ENCODE assay signal across 32 cellular contexts in genomic region chr15:55764398-55764797, GRCh38. TPM values are rescaled to one million over a fixed set of nuclear protein-coding genes. Genes with fewer than 3 reads are reported as not detected.
"Had no signal": no experiment of that assay in that cellular context is flagged by ENCODE, and none has a peak within 500 bp of the region (broad histone marks: within the 10 kb centered on the region; RNA-seq: fewer than 3 reads in every experiment).

No MANE protein-coding gene starts in this region.

- H3K27ac ChIP-seq: colonic mucosa, epithelial cell of prostate, esophagus squamous epithelium, lower lobe of right lung, neural progenitor cell, parathyroid adenoma, psoas muscle, stomach, thyroid gland, upper lobe of left lung, vagina, WERI-Rb-1 had no signal

- H3K9me3 ChIP-seq: colonic mucosa, esophagus squamous epithelium, lower lobe of right lung, psoas muscle, stomach, thyroid gland, upper lobe of left lung, vagina had no signal

- H2AFZ ChIP-seq: neural progenitor cell, parathyroid adenoma had no signal

- H3K27me3 ChIP-seq: colonic mucosa, esophagus squamous epithelium, neural progenitor cell, stomach, thyroid gland, upper lobe of left lung, vagina had no signal

- H3K4me3 ChIP-seq: colonic mucosa, esophagus squamous epithelium, lower lobe of right lung, neural progenitor cell, psoas muscle, smooth muscle cell, stomach, thyroid gland, upper lobe of left lung, vagina had no signal

- H3K79me2 ChIP-seq: parathyroid adenoma had no signal

- DNase-seq: activated CD4-positive, alpha-beta memory T cell treated with anti-CD3 and anti-CD28 coated beads for 36 hours; activated CD4-positive, alpha-beta T cell treated with anti-CD3 and anti-CD28 coated beads, Interleukin-2, amount 10 ng/mL, durations not matched to agents 24 days and 14 days; activated CD4-positive, CD25-positive, alpha-beta regulatory T cell treated with anti-CD3 and anti-CD28 coated beads, Interleukin-2, amount 50 U/mL, for 72 hours; activated CD8-positive, alpha-beta memory T cell treated with anti-CD3 and anti-CD28 coated beads, Interleukin-2, amount 50 U/mL, for 4 hours; activated T-cell treated with anti-CD3 and anti-CD28 coated beads, Interleukin-2, amount 50 U/mL, for 24 hours; anterior cingulate cortex; colonic mucosa; effector CD8-positive, alpha-beta T cell; esophagus squamous epithelium; immature natural killer cell; lower lobe of right lung; mesenchymal stem cell; natural killer cell; occipital lobe; psoas muscle; stimulated activated CD4-positive, alpha-beta T cell treated with anti-CD3 and anti-CD28 coated beads, Interleukin-1b, Interleukin-23, amount 100 ng/mL, for 48 hours; stimulated activated naive B cell treated with anti-CD40 and anti-IgM and Interleukin-4, amounts not matched to agents 10 μg/mL and 1 μg/mL and 100 μg/mL, for 72 hours; stomach; T-helper 17 cell; T1000; thyroid gland; upper lobe of left lung; WERI-Rb-1 had no signal

- H3K4me1 ChIP-seq: colonic mucosa, esophagus squamous epithelium, lower lobe of right lung, psoas muscle, stomach, thyroid gland, upper lobe of left lung, vagina had no signal

- H3K36me3 ChIP-seq: colonic mucosa, esophagus squamous epithelium, lower lobe of right lung, neural progenitor cell, stomach, thyroid gland, upper lobe of left lung, vagina, WERI-Rb-1 had no signal

- H3K9ac ChIP-seq: neural progenitor cell, parathyroid adenoma had no signal

- H3K4me2 ChIP-seq: neural progenitor cell, smooth muscle cell had no signal

- ATAC-seq: activated naive CD4-positive, alpha-beta T cell treated with anti-CD3 and anti-CD28 coated beads, Interleukin-2, amount 50 U/mL, for 72 hours; activated T-helper 17 cell treated with anti-CD3 and anti-CD28 coated beads, Interleukin-2, amount 50 U/mL, for 72 hours; left lobe of liver; lower lobe of right lung; natural killer cell; psoas muscle; stimulated activated naive B cell treated with anti-CD40 and anti-IgM and Interleukin-4, amounts not matched to agents 10 μg/mL and 1 μg/mL and 100 μg/mL, for 72 hours; T-helper 17 cell had no signal

RNA-seq across cellular contexts. Expression of gene PRTG, which starts 21.4 kb away (rescaled TPM):
- total RNA-seq: activated CD4-positive, alpha-beta memory T cell treated with anti-CD3 and anti-CD28 coated beads for 36 hours; activated CD4-positive, alpha-beta T cell treated with anti-CD3 and anti-CD28 coated beads, Interleukin-2, amount 10 ng/mL, durations not matched to agents 24 days and 14 days; activated CD8-positive, alpha-beta memory T cell treated with anti-CD3 and anti-CD28 coated beads for 36 hours; activated naive CD4-positive, alpha-beta T cell treated with anti-CD3 and anti-CD28 coated beads, Interleukin-2, amount 50 U/mL, for 72 hours; activated T-helper 17 cell treated with anti-CD3 and anti-CD28 coated beads, Interleukin-2, amount 50 U/mL, for 72 hours; natural killer cell; T-helper 17 cell had no signal
- polyA plus RNA-seq: immature natural killer cell had no signal
